Comparison of ENCODE assay signal across 15 cellular contexts in genomic region chr11:93000511-93001476, GRCh38. TPM values are rescaled to one million over a fixed set of nuclear protein-coding genes. Genes with fewer than 3 reads are reported as not detected.
DNase-seq lines count a peak whose midpoint lies in the region; ATAC-seq and TF ChIP-seq lines count a peak whose summit lies in the region.
"Had no signal": no experiment of that assay in that cellular context is flagged by ENCODE, and none has a peak within 500 bp of the region (broad histone marks: within the 10 kb centered on the region; RNA-seq: fewer than 3 reads in every experiment).

No MANE protein-coding gene starts in this region.

- peaks cover 35% of the 10 kb centered on the region for H3K4me1 Mint-ChIP-seq in osteocyte (ENCODE audit: unreplicated experiment)
- H3K4me1 Mint-ChIP-seq: immature natural killer cell had no signal

- H3K27me3 Mint-ChIP-seq in osteocyte (ENCODE audit: unreplicated experiment): no peaks in the 10 kb centered on the region

- H3K4me3 Mint-ChIP-seq in osteocyte (ENCODE audit: unreplicated experiment): no peak overlapping the region
- H3K4me3 Mint-ChIP-seq: immature natural killer cell had no signal

- peak overlapping the region; percentile 84 for H3K27ac Mint-ChIP-seq in osteocyte (ENCODE audit: unreplicated experiment)
- H3K27ac Mint-ChIP-seq: immature natural killer cell had no signal

- H3K36me3 Mint-ChIP-seq in osteocyte (ENCODE audit: unreplicated experiment): peaks cover 8% of the 10 kb centered on the region
- H3K36me3 Mint-ChIP-seq: immature natural killer cell had no signal

- DNase-seq in ELR (ENCODE audit: low read depth) (peak; percentile 86), RKO (ENCODE audit: low spot score) (peak; percentile 59), epithelial cell of esophagus (ENCODE audit: low read depth) (peak; percentile 95), osteocyte (ENCODE audit: extremely low spot score, unreplicated experiment) (no peak), GOT3 (lab: John Stamatoyannopoulos, UW) (no peak), cerebellar cortex (ENCODE audit: low spot score) (no peak), NCI-H524 (lab: John Stamatoyannopoulos, UW) (no peak)
- DNase-seq: activated T-cell treated with anti-CD3 and anti-CD28 coated beads for 4 hours, immature natural killer cell, NCI-H2171, occipital lobe, T-helper 2 cell had no signal

- TF ChIP-seq CTCF in epithelial cell of esophagus (IDR thresholded peaks at IDR 0.05; ENCODE audit: insufficient read depth, low read depth, low read length, missing control alignments): no peak
- TF ChIP-seq CTCF in osteocyte (IDR thresholded peaks at IDR 0.05): no peak

- H3K9me3 Mint-ChIP-seq in osteocyte (ENCODE audit: unreplicated experiment): no peaks in the 10 kb centered on the region

- no peak for ATAC-seq in HG02623 (IDR thresholded peaks at IDR 0.05; ENCODE audit: unreplicated experiment)

- H3K4me3 ChIP-seq in epithelial cell of esophagus (ENCODE audit: low read length): no peak overlapping the region
- H3K4me3 ChIP-seq: coronary artery had no signal

RNA-seq across cellular contexts. Expression of gene MTNR1B, which starts 31.3 kb away (rescaled TPM):
- 0.89 and 0.94 TPM in 2 replicates for total RNA-seq in osteocyte
- total RNA-seq: occipital lobe, ureter had no signal

Comparison
In these comparisons a context has a peak if more than half of its experiments do, and no peak if none do; other contexts are left out.
1. DNase-seq: peak in ELR (single experiment), RKO (single experiment) and epithelial cell of esophagus (single experiment); none in osteocyte (single experiment), GOT3 (single experiment), cerebellar cortex (single experiment) and NCI-H524 (0 of 2).